ENCODE assay signal across 16 cellular contexts in the genomic region with DNA sequence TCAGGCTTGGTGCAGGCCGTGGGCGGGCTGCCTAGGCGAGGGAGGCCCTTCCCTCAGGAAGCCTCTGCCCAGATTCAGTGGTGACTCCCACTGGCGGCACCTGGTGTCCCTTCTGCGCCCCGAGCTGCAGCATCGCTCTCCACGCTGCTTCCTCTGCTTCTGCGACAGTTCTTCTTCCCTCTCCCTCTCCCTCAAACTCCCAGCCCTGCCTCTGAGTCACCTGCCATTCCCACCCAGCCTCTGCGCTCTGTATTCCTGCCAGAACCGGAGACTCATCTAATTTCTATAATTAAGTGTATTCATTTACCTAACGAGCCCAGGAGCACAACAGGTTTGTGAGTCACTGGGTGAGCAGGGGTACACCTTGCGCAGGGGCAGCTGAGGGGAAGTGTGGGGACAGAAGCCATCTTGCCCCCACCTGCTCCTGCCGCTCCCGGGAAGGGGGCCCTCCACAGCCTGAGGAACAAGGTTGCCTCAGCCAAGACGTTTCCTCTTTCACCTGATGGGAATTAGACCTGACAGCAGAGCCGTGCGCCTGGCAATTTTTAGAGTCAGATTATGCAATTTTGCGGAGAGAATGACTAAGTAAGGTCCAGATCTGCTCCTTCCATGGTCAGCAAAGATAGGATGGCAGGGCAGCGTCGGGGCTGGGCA. TPM values are rescaled to one million over a fixed set of nuclear protein-coding genes. Genes with fewer than 3 reads are reported as not detected.
DNase-seq lines count a peak whose midpoint lies in the region; ATAC-seq, FAIRE-seq and TF ChIP-seq lines count a peak whose summit lies in the region.
"Had no signal": no experiment of that assay in that cellular context is flagged by ENCODE, and none has a peak within 500 bp of the region (broad histone marks: within the 10 kb centered on the region; RNA-seq: fewer than 3 reads in every experiment).

No MANE protein-coding gene starts in this region.

- no peak for TF ChIP-seq CTCF in mammary epithelial cell (conservative IDR thresholded peaks at IDR 0.05 in 1 of 2, IDR thresholded peaks at IDR 0.05 in 1 of 2; ENCODE audit: extremely low read depth in 1 of 2, insufficient read depth in 1 of 2, low read depth in 1 of 2, low read length in 2 of 2)
- TF ChIP-seq CTCF in kidney (IDR thresholded peaks at IDR 0.05; ENCODE audit: borderline replicate concordance, extremely low read depth, insufficient read depth): no peak
- no peak for TF ChIP-seq CTCF in Calu3 (IDR thresholded peaks at IDR 0.05; ENCODE audit: unreplicated experiment)

- H2AFZ ChIP-seq in mammary epithelial cell (ENCODE audit: low read depth, low read length): no peak overlapping the region

- no peaks in the 10 kb centered on the region for H3K9me3 Mint-ChIP-seq in natural killer cell treated with Interleukin-12 subunit alpha and Interleukin-12 subunit beta and Interleukin-15 and Interleukin-18, amount 100 ng/mL, for 72 hours
- no peaks in the 10 kb centered on the region for H3K9me3 Mint-ChIP-seq in Calu3 (ENCODE audit: low read depth, unreplicated experiment)
- H3K9me3 Mint-ChIP-seq: activated naive CD8-positive, alpha-beta T cell treated with anti-CD3 and anti-CD28 coated beads, Interleukin-2, amount 10 ng/mL, durations not matched to agents 7 days and 5 days had no signal

- no peaks in the 10 kb centered on the region for H3K27me3 Mint-ChIP-seq in natural killer cell treated with Interleukin-12 subunit alpha and Interleukin-12 subunit beta and Interleukin-15 and Interleukin-18, amount 100 ng/mL, for 72 hours
- no peaks in the 10 kb centered on the region for H3K27me3 Mint-ChIP-seq in Calu3 (ENCODE audit: unreplicated experiment)
- H3K27me3 Mint-ChIP-seq: activated CD8-positive, alpha-beta memory T cell treated with anti-CD3 and anti-CD28 coated beads, Interleukin-2, amount 10 ng/mL, durations not matched to agents 7 days and 5 days; activated naive CD8-positive, alpha-beta T cell treated with anti-CD3 and anti-CD28 coated beads, Interleukin-2, amount 10 ng/mL, durations not matched to agents 7 days and 5 days had no signal

- no peak for FAIRE-seq in kidney (lab: Jason Lieb, UNC)

- H3K27ac ChIP-seq in mammary epithelial cell (ENCODE audit: insufficient read depth, low read depth, low read length) (peak overlapping the region; percentile 34), kidney (ENCODE audit: low read depth in 2 of 2, low read length in 2 of 2) (peak overlapping the region; percentile 80 to 86)
- H3K27ac ChIP-seq: SJCRH30, WERI-Rb-1 had no signal

- CTCF ChIA-PET in mammary epithelial cell (lab: Charles Lee; ENCODE audit: low non-redundant PET): no interaction called here
- CTCF ChIA-PET in Calu3 (lab: Charles Lee): no interaction called here

- H3K79me2 ChIP-seq in mammary epithelial cell (ENCODE audit: insufficient read depth, low read length): no peaks in the 10 kb centered on the region

- intact Hi-C loops in mammary epithelial cell (cut with micrococcal nuclease) (loop anchor here (2.0 kb wide), 1 partner anchor 15 kb away; no protein-coding TSS in a partner anchor), kidney (cut with DNase I) (no loop called here), Calu3 (cut with micrococcal nuclease; ENCODE audit: unreplicated experiment) (no loop called here)

- dilution Hi-C loops in mammary epithelial cell (cut with HindIII; ENCODE audit: low sequenced_read_pairs): no loop called here

- no peaks in the 10 kb centered on the region for H3K9me3 ChIP-seq in mammary epithelial cell (replicated peaks; ENCODE audit: insufficient read depth, low read length)
- H3K9me3 ChIP-seq in kidney (ENCODE audit: control insufficient read depth in 1 of 2, low read length in 2 of 2): no peaks in the 10 kb centered on the region
- H3K9me3 ChIP-seq: SJCRH30 had no signal

- H3K36me3 ChIP-seq in mammary epithelial cell (ENCODE audit: insufficient read depth, low read length) (no peaks in the 10 kb centered on the region), kidney (ENCODE audit: control insufficient read depth in 1 of 2, insufficient read depth in 2 of 2, low read length in 2 of 2) (peaks cover 7 to 27% of the 10 kb centered on the region in 2 donors)
- H3K36me3 ChIP-seq: SJCRH30 had no signal

- H3K4me3 ChIP-seq in mammary epithelial cell (replicated peaks in 1 of 3; ENCODE audit: insufficient read depth in 1 of 3, low read depth in 2 of 3, low read length in 3 of 3): no peak overlapping the region
- H3K4me3 ChIP-seq in kidney (ENCODE audit: low read length in 2 of 2): no peak overlapping the region
- H3K4me3 ChIP-seq: SJCRH30 had no signal

- in situ Hi-C loops in mammary epithelial cell (cut with MboI; ENCODE audit: low sequenced_read_pairs in 2 of 2): no loop called here

- peak; percentile 59 for DNase-seq in Ammon's horn (ENCODE audit: low spot score)
- peak; percentile 59 for DNase-seq in NCI-H1105 (lab: John Stamatoyannopoulos, UW)
- peak; percentile 84 for DNase-seq in mammary epithelial cell
- peak; percentile 92 for DNase-seq in kidney
- DNase-seq in stimulated activated CD4-positive, alpha-beta T cell treated with anti-CD3 and anti-CD28 coated beads, Interleukin-1b, Interleukin-23, amount 100 ng/mL, for 48 hours: no peak
- DNase-seq in natural killer cell treated with Interleukin-12 subunit alpha and Interleukin-12 subunit beta and Interleukin-15 and Interleukin-18, amount 100 ng/mL, for 72 hours (ENCODE audit: low spot score): no peak
- no peak for DNase-seq in Calu3
- no peak for DNase-seq in activated CD8-positive, alpha-beta memory T cell treated with anti-CD3 and anti-CD28 coated beads for 24 hours
- DNase-seq: activated CD8-positive, alpha-beta memory T cell treated with anti-CD3 and anti-CD28 coated beads, Interleukin-2, amount 10 ng/mL, durations not matched to agents 7 days and 5 days; activated naive CD8-positive, alpha-beta T cell treated with anti-CD3 and anti-CD28 coated beads, Interleukin-2, amount 10 ng/mL, durations not matched to agents 7 days and 5 days; KBM-7; midbrain; NCI-H2107; NK-92 treated with Interleukin-12 subunit alpha and Interleukin-12 subunit beta, amount 100 ng/mL, for 24 hours; SJCRH30; WERI-Rb-1 had no signal

- H4K20me1 ChIP-seq in mammary epithelial cell (ENCODE audit: insufficient read depth, low read length): no peaks in the 10 kb centered on the region

- no peak for ATAC-seq in natural killer cell treated with Interleukin-12 subunit alpha and Interleukin-12 subunit beta and Interleukin-15 and Interleukin-18, amount 100 ng/mL, for 72 hours
- ATAC-seq: activated CD8-positive, alpha-beta memory T cell treated with anti-CD3 and anti-CD28 coated beads, Interleukin-2, amount 10 ng/mL, durations not matched to agents 7 days and 5 days had no signal

- H3K36me3 Mint-ChIP-seq in natural killer cell treated with Interleukin-12 subunit alpha and Interleukin-12 subunit beta and Interleukin-15 and Interleukin-18, amount 100 ng/mL, for 72 hours: no peaks in the 10 kb centered on the region
- peaks cover 7% of the 10 kb centered on the region for H3K36me3 Mint-ChIP-seq in Calu3 (ENCODE audit: insufficient read depth, unreplicated experiment)
- H3K36me3 Mint-ChIP-seq: activated CD8-positive, alpha-beta memory T cell treated with anti-CD3 and anti-CD28 coated beads, Interleukin-2, amount 10 ng/mL, durations not matched to agents 7 days and 5 days; activated naive CD8-positive, alpha-beta T cell treated with anti-CD3 and anti-CD28 coated beads, Interleukin-2, amount 10 ng/mL, durations not matched to agents 7 days and 5 days had no signal

- H3K4me3 Mint-ChIP-seq in natural killer cell treated with Interleukin-12 subunit alpha and Interleukin-12 subunit beta and Interleukin-15 and Interleukin-18, amount 100 ng/mL, for 72 hours: no peak overlapping the region
- no peak overlapping the region for H3K4me3 Mint-ChIP-seq in Calu3 (ENCODE audit: low read depth, unreplicated experiment)
- H3K4me3 Mint-ChIP-seq: activated CD8-positive, alpha-beta memory T cell treated with anti-CD3 and anti-CD28 coated beads, Interleukin-2, amount 10 ng/mL, durations not matched to agents 7 days and 5 days; activated naive CD8-positive, alpha-beta T cell treated with anti-CD3 and anti-CD28 coated beads, Interleukin-2, amount 10 ng/mL, durations not matched to agents 7 days and 5 days had no signal

- H3K9ac ChIP-seq in mammary epithelial cell (ENCODE audit: insufficient read depth, low read length) (no peak overlapping the region), kidney (ENCODE audit: low read length in 2 of 2) (peak overlapping the region in 1 of 2 donors; percentile 40)

- H3K4me1 ChIP-seq in mammary epithelial cell (ENCODE audit: insufficient read depth, low read length) (peaks cover 44% of the 10 kb centered on the region), kidney (ENCODE audit: control insufficient read depth in 1 of 2, insufficient read depth in 1 of 2, low read depth in 1 of 2, low read length in 2 of 2) (peaks cover 0 to 29% of the 10 kb centered on the region in 2 donors)
- H3K4me1 ChIP-seq: SJCRH30 had no signal

- no peak overlapping the region for H3K27ac Mint-ChIP-seq in natural killer cell treated with Interleukin-12 subunit alpha and Interleukin-12 subunit beta and Interleukin-15 and Interleukin-18, amount 100 ng/mL, for 72 hours
- H3K27ac Mint-ChIP-seq in Calu3 (ENCODE audit: unreplicated experiment): no peak overlapping the region
- H3K27ac Mint-ChIP-seq: activated CD8-positive, alpha-beta memory T cell treated with anti-CD3 and anti-CD28 coated beads, Interleukin-2, amount 10 ng/mL, durations not matched to agents 7 days and 5 days; activated naive CD8-positive, alpha-beta T cell treated with anti-CD3 and anti-CD28 coated beads, Interleukin-2, amount 10 ng/mL, durations not matched to agents 7 days and 5 days had no signal

- H3K4me2 ChIP-seq in mammary epithelial cell (ENCODE audit: insufficient read depth, low read depth, low read length): peak overlapping the region; percentile 77

- BruUV-seq in mammary epithelial cell (replicated peaks; lab: Mats Ljungman, UMichigan): no TSS peak
- BruUV-seq in Calu3 (replicated peaks; lab: Mats Ljungman, UMichigan): no TSS peak

- H3K4me1 Mint-ChIP-seq in natural killer cell treated with Interleukin-12 subunit alpha and Interleukin-12 subunit beta and Interleukin-15 and Interleukin-18, amount 100 ng/mL, for 72 hours (ENCODE audit: low read depth in 2 of 2): no peaks in the 10 kb centered on the region
- peaks cover 22% of the 10 kb centered on the region for H3K4me1 Mint-ChIP-seq in Calu3 (ENCODE audit: low read depth, unreplicated experiment)
- H3K4me1 Mint-ChIP-seq: activated CD8-positive, alpha-beta memory T cell treated with anti-CD3 and anti-CD28 coated beads, Interleukin-2, amount 10 ng/mL, durations not matched to agents 7 days and 5 days; activated naive CD8-positive, alpha-beta T cell treated with anti-CD3 and anti-CD28 coated beads, Interleukin-2, amount 10 ng/mL, durations not matched to agents 7 days and 5 days had no signal

- 18% methylated on average over 19 of the region's 21 CpGs for WGBS in mammary epithelial cell (ENCODE audit: low coverage, missing lambda C conversion rate)

- H3K27me3 ChIP-seq in mammary epithelial cell (ENCODE audit: insufficient read depth, low read length): no peaks in the 10 kb centered on the region
- H3K27me3 ChIP-seq: SJCRH30 had no signal

RNA-seq across cellular contexts. Expression of a gene that starts 19.4 kb away (rescaled TPM):
- total RNA-seq in mammary epithelial cell (1 to 10 TPM; 5.3 to 6.7 TPM), kidney (52.9 TPM), Calu3 (2022) (16.0 and 24.3 TPM in 2 replicates)
- polyA plus RNA-seq in mammary epithelial cell (3.6 TPM), kidney (ENCODE audit: insufficient read depth, low read depth, low replicate concordance) (12.9 TPM)
- 8.2 TPM for polyA minus RNA-seq in mammary epithelial cell
- 1 to 10 TPM in 1 of 2 donors, under 1 TPM in 1; 0.88 to 2.1 TPM for total RNA-seq in natural killer cell treated with Interleukin-12 subunit alpha and Interleukin-12 subunit beta and Interleukin-15 and Interleukin-18, amount 100 ng/mL, for 72 hours

Comparison
In these comparisons a context has a peak if more than half of its experiments do, and no peak if none do; other contexts are left out.
1. DNase-seq: peak in Ammon's horn (single experiment), NCI-H1105 (single experiment), mammary epithelial cell (single experiment) and kidney (single experiment); none in stimulated activated CD4-positive, alpha-beta T cell treated with anti-CD3 and anti-CD28 coated beads, Interleukin-1b, Interleukin-23, amount 100 ng/mL, for 48 hours (single experiment), natural killer cell treated with Interleukin-12 subunit alpha and Interleukin-12 subunit beta and Interleukin-15 and Interleukin-18, amount 100 ng/mL, for 72 hours (single experiment), Calu3 (single experiment) and activated CD8-positive, alpha-beta memory T cell treated with anti-CD3 and anti-CD28 coated beads for 24 hours (single experiment).